Comparison of ENCODE assay signal across 13 cellular contexts in genomic region chr1:21624577-21625389, GRCh38. TPM values are rescaled to one million over a fixed set of nuclear protein-coding genes. Genes with fewer than 3 reads are reported as not detected.
DNase-seq lines count a peak whose midpoint lies in the region; ATAC-seq and TF ChIP-seq lines count a peak whose summit lies in the region.
"Had no signal": no experiment of that assay in that cellular context is flagged by ENCODE, and none has a peak within 500 bp of the region (broad histone marks: within the 10 kb centered on the region; RNA-seq: fewer than 3 reads in every experiment).

No MANE protein-coding gene starts in this region.

- H3K4me1 Mint-ChIP-seq in brain, result peaks cover 48% of the 10 kb centered on the region
- peaks cover 20% of the 10 kb centered on the region for H3K4me1 Mint-ChIP-seq in mesothelial cell of epicardium

- H3K36me3 Mint-ChIP-seq in brain, result peaks cover 12% of the 10 kb centered on the region
- H3K36me3 Mint-ChIP-seq in mesothelial cell of epicardium, result no peaks in the 10 kb centered on the region

- H3K9me3 ChIP-seq in KOPT-K1 (ENCODE audit: insufficient read depth, low read length, poor library complexity, severe bottlenecking), result no peaks in the 10 kb centered on the region
- H3K9me3 ChIP-seq: testis had no signal

- H3K4me3 Mint-ChIP-seq in brain (peak overlapping the region in 2 of 5 experiments; percentile 30 to 44), mesothelial cell of epicardium (no peak overlapping the region)

- H3K27ac ChIP-seq in 22Rv1 (peak overlapping the region; percentile 98), KOPT-K1 (ENCODE audit: low read depth, low read length, poor library complexity, severe bottlenecking) (peak overlapping the region; percentile 89)
- H3K27ac ChIP-seq: testis had no signal

- H3K36me3 ChIP-seq in KOPT-K1 (ENCODE audit: insufficient read depth, low read length), result no peaks in the 10 kb centered on the region

- DNase-seq in medulla oblongata (ENCODE audit: extremely low spot score), result peak; percentile 88
- DNase-seq in mesothelial cell of epicardium (ENCODE audit: low spot score in 2 of 2, unreplicated experiment in 2 of 2), result no peak
- DNase-seq in HCEC 1CT, result no peak
- DNase-seq: activated naive CD4-positive, alpha-beta T cell; KBM-7; SHP77 treated with DMSO at 0.1 percent for 48 hours; stimulated activated CD4-positive, alpha-beta T cell treated with anti-CD3 and anti-CD28 coated beads, Interleukin-12 subunit alpha, Interleukin-12 subunit beta, amount 100 ng/mL, for 4 hours; testis had no signal

- H3K9me3 Mint-ChIP-seq in brain (peaks cover 0 to 1% (median 0%) of the 10 kb centered on the region in 5 experiments), mesothelial cell of epicardium (no peaks in the 10 kb centered on the region)

- no peaks in the 10 kb centered on the region for H3K27me3 Mint-ChIP-seq in brain
- peaks cover 2% of the 10 kb centered on the region for H3K27me3 Mint-ChIP-seq in mesothelial cell of epicardium (ENCODE audit: low read depth)

- ATAC-seq in GM19397 (IDR thresholded peaks at IDR 0.05; ENCODE audit: unreplicated experiment) (no peak), GM19023 (IDR thresholded peaks at IDR 0.05; ENCODE audit: unreplicated experiment) (no peak)

- TF ChIP-seq CTCF in 22Rv1 (IDR thresholded peaks at IDR 0.05) (no peak), brain (conservative IDR thresholded peaks at IDR 0.05) (no peak), mesothelial cell of epicardium (IDR thresholded peaks at IDR 0.05; ENCODE audit: unreplicated experiment) (no peak)

- H3K27ac Mint-ChIP-seq in brain (peak overlapping the region in 4 of 5 experiments; percentile 85 to 95 (median 90)), mesothelial cell of epicardium (no peak overlapping the region)

RNA-seq across cellular contexts. Expression of gene RAP1GAP, which starts 44.4 kb away (rescaled TPM):
- polyA plus RNA-seq in brain (ENCODE audit: insufficient read depth, low read depth, low replicate concordance), result 60.7 TPM
- total RNA-seq in mesothelial cell of epicardium, result 7.1 to 10.2 TPM (median 8.0 TPM) in 3 replicates
